Comparison of ENCODE assay signal across 6 cellular contexts in the genomic region with DNA sequence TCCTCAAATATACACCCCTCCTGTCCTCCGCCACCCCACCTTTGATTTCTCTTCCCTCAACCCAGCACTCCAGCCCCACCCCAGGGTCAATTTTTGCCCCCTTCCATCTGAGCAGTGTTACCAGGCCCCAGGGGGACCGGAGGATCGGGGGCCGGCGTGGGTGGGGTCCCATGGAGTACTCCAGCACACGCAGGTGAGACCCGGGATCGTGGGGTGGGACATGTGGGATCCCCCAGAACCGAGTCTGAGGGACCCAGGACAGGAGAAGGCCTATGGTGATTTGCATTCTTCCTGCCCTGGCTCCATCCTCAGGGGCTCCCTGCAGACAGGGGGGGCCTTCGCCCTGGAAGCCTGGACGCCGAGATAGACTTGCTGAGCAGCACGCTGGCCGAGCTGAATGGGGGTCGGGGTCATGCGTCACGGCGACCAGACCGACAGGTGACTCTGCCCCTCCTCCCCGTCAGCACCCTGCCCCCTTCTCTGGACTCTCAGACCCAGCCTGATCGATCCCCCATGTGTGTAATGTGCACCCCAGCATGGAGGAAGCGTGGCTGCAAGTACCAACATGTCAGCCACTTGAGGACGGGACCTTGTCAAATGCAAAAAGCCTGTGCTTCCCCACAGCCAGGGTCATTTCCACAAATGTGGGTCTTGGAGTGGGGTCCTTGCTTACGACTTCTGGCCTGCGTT. TPM values are rescaled to one million over a fixed set of nuclear protein-coding genes. Genes with fewer than 3 reads are reported as not detected.
DNase-seq lines count a peak whose midpoint lies in the region; ATAC-seq, FAIRE-seq and TF ChIP-seq lines count a peak whose summit lies in the region.

No MANE protein-coding gene starts in this region.

- H3K4me2 ChIP-seq in osteoblast (ENCODE audit: insufficient read depth, low read length): peak overlapping the region; percentile 94

- H3K27ac ChIP-seq in osteoblast (ENCODE audit: low read depth, low read length): peak overlapping the region; percentile 95

- peak overlapping the region; percentile 68 for H2AFZ ChIP-seq in osteoblast (ENCODE audit: low read length)

- H3K4me1 ChIP-seq in osteoblast (ENCODE audit: insufficient read depth, low read length): peaks cover 29% of the 10 kb centered on the region

- H3K79me2 ChIP-seq in osteoblast (ENCODE audit: insufficient read depth, low read length): peaks cover 48% of the 10 kb centered on the region

- DNase-seq in bronchial epithelial cell (ENCODE audit: low read depth) (peak; percentile 53), osteoblast (ENCODE audit: insufficient read length, low spot score, missing footprints) (peak; percentile 74), DMS153 (lab: John Stamatoyannopoulos, UW) (no peak), HCEC 1CT (no peak), globus pallidus (ENCODE audit: low spot score) (no peak)

- peak overlapping the region; percentile 93 for H3K4me3 ChIP-seq in bronchial epithelial cell (ENCODE audit: low read depth, low read length)
- peak overlapping the region; percentile 99 for H3K4me3 ChIP-seq in osteoblast (ENCODE audit: insufficient read depth, low read length)

- H4K20me1 ChIP-seq in osteoblast (ENCODE audit: insufficient read depth, low read length): no peaks in the 10 kb centered on the region

- no peak for TF ChIP-seq CTCF in bronchial epithelial cell (IDR thresholded peaks at IDR 0.05; ENCODE audit: insufficient read depth, low read length, severe bottlenecking)
- no peak for TF ChIP-seq CTCF in osteoblast (IDR thresholded peaks at IDR 0.05; ENCODE audit: extremely low read depth, low read depth, low read length)

- H3K27me3 ChIP-seq in bronchial epithelial cell (ENCODE audit: control insufficient read depth, insufficient read depth, low read length) (no peaks in the 10 kb centered on the region), osteoblast (ENCODE audit: insufficient read depth, low read length) (no peaks in the 10 kb centered on the region)

- FAIRE-seq in bronchial epithelial cell (lab: Jason Lieb, UNC): no peak

- H3K9me3 ChIP-seq in osteoblast (ENCODE audit: low read depth, low read length): no peaks in the 10 kb centered on the region

- H3K36me3 ChIP-seq in bronchial epithelial cell (ENCODE audit: control insufficient read depth, insufficient read depth, low read length): peaks cover 22% of the 10 kb centered on the region
- H3K36me3 ChIP-seq in osteoblast (ENCODE audit: insufficient read depth, low read length): peaks cover 28% of the 10 kb centered on the region

- peak; percentile 13 for ATAC-seq in HG02588 (IDR thresholded peaks at IDR 0.05; ENCODE audit: unreplicated experiment)

RNA-seq across cellular contexts. Expression of gene TRIP6, which starts 0.8 kb away (rescaled TPM):
- total RNA-seq in bronchial epithelial cell (33.0 and 70.3 TPM in 2 replicates), osteoblast (115 TPM in 2 replicates)

RNA-seq across cellular contexts. Expression of gene SRRT, which starts 7.0 kb away (rescaled TPM):
- total RNA-seq in bronchial epithelial cell (26.9 and 29.3 TPM in 2 replicates), osteoblast (31.2 and 42.0 TPM in 2 replicates)

RNA-seq across cellular contexts. Expression of gene SLC12A9, which starts 15.4 kb away (rescaled TPM):
- total RNA-seq in bronchial epithelial cell: 6.5 and 7.6 TPM in 2 replicates
- total RNA-seq in osteoblast: 19.5 and 20.0 TPM in 2 replicates

RNA-seq across cellular contexts. Expression of gene UFSP1, which starts 21.6 kb away (rescaled TPM):
- total RNA-seq in bronchial epithelial cell (4.2 and 4.7 TPM in 2 replicates), osteoblast (4.7 and 5.8 TPM in 2 replicates)

RNA-seq across cellular contexts. Expression of gene ACHE, which starts 27.7 kb away (rescaled TPM):
- total RNA-seq in bronchial epithelial cell (0.13 TPM in 1 of 2 replicates, not detected in the other), osteoblast (under 0.01 TPM in 2 replicates)

Comparison
In these comparisons a context has a peak if more than half of its experiments do, and no peak if none do; other contexts are left out.
1. DNase-seq: peak in bronchial epithelial cell (single experiment) and osteoblast (single experiment); none in DMS153 (single experiment), HCEC 1CT (single experiment) and globus pallidus (single experiment).